ENCODE assay signal across 10 cellular contexts in genomic region chr11:105000167-105000566, GRCh38. TPM values are rescaled to one million over a fixed set of nuclear protein-coding genes. Genes with fewer than 3 reads are reported as not detected.
DNase-seq lines count a peak whose midpoint lies in the region; ATAC-seq, FAIRE-seq and TF ChIP-seq lines count a peak whose summit lies in the region.
"Had no signal": no experiment of that assay in that cellular context is flagged by ENCODE, and none has a peak within 500 bp of the region (broad histone marks: within the 10 kb centered on the region; RNA-seq: fewer than 3 reads in every experiment).

No MANE protein-coding gene starts in this region.

- CTCF ChIA-PET in SK-N-SH (lab: Yijun Ruan, JAX) (no interaction called here), GM12878 (lab: Yijun Ruan, JAX) (interaction anchor here (0.9 to 2.0 kb wide), 7 partner anchors 8 to 144 kb away, joined by 3 to 14 read pairs (median 3); partner anchors contain the start of gene CASP1)

- no peaks in the 10 kb centered on the region for H4K20me1 ChIP-seq in SK-N-SH (ENCODE audit: insufficient read depth)
- no peaks in the 10 kb centered on the region for H4K20me1 ChIP-seq in GM12878 (ENCODE audit: control insufficient read depth, insufficient read depth)

- POLR2A ChIA-PET in SK-N-SH (lab: Yijun Ruan, JAX) (no interaction called here), GM12878 (lab: Charles Lee) (no interaction called here)

- H2AFZ ChIP-seq in SK-N-SH (ENCODE audit: low read depth), result no peak overlapping the region
- H2AFZ ChIP-seq in GM12878 (ENCODE audit: control insufficient read depth, low read depth, low read length), result no peak overlapping the region

- TF ChIP-seq CTCF in SK-N-SH (IDR thresholded peaks at IDR 0.05), result peak; percentile 12; the same call in 1 of the 2 replicates
- peak; percentile 27 for TF ChIP-seq CTCF in HFF-Myc (IDR thresholded peaks at IDR 0.05; ENCODE audit: low read depth, low read length, missing control alignments)
- TF ChIP-seq CTCF in GM12878 (IDR thresholded peaks at IDR 0.05 in 2 of 3, conservative IDR thresholded peaks at IDR 0.05 in 1 of 3; ENCODE audit: control insufficient read depth in 2 of 3, extremely low read depth in 1 of 3, insufficient read depth in 1 of 3, low read depth in 3 of 3, low read length in 3 of 3), result no peak

- no peak for TF ChIP-seq POLR2A in GM12878 (IDR thresholded peaks at IDR 0.05; ENCODE audit: low read depth, low read length)

- H3K79me2 ChIP-seq in SK-N-SH (ENCODE audit: insufficient read depth), result no peaks in the 10 kb centered on the region
- no peaks in the 10 kb centered on the region for H3K79me2 ChIP-seq in GM12878 (ENCODE audit: control insufficient read depth, insufficient read depth, low read length)

- H3K4me3 ChIP-seq in SK-N-SH (ENCODE audit: low read depth in 2 of 2, low read length in 1 of 2) (no peak overlapping the region; a peak in 1 of 4 replicates), HFF-Myc (replicated peaks; ENCODE audit: low read depth, low read length) (no peak overlapping the region), GM12878 (no peak overlapping the region)
- H3K4me3 ChIP-seq: skin epidermis had no signal

- H3K36me3 ChIP-seq in SK-N-SH (replicated peaks in 1 of 2; ENCODE audit: control insufficient read depth in 1 of 2, insufficient read depth in 2 of 2, low read length in 1 of 2) (no peaks in the 10 kb centered on the region), GM12878 (ENCODE audit: control insufficient read depth in 2 of 2, insufficient read depth in 2 of 2, low read length in 1 of 2) (no peaks in the 10 kb centered on the region)

- no peaks in the 10 kb centered on the region for H3K9me2 ChIP-seq in SK-N-SH

- no peak overlapping the region for H3K4me2 ChIP-seq in SK-N-SH
- H3K4me2 ChIP-seq in GM12878 (ENCODE audit: control insufficient read depth, insufficient read depth), result no peak overlapping the region

- SMC1A ChIA-PET in GM12878 (lab: Charles Lee; ENCODE audit: uncharacterized antibody, unreplicated experiment), result interaction anchor here (1.0 kb wide), 1 partner anchor 32 kb away, joined by 4 read pairs; the partner anchor contains the start of gene CASP4

- WGBS in SK-N-SH (ENCODE audit: low lambda C conversion rate), result 86% methylated on average over 5 of the region's 5 CpGs
- WGBS in GM12878 (ENCODE audit: insufficient coverage, insufficient replicate concordance, low lambda C conversion rate, missing lambda C conversion rate), result 93% methylated on average over 5 of the region's 5 CpGs

- FAIRE-seq in GM12878 (lab: Jason Lieb, UNC) (no peak), frontal cortex (lab: Jason Lieb, UNC) (no peak)

- no peak for DNase-seq in SK-N-SH
- peak; percentile 33 for DNase-seq in HFF-Myc (ENCODE audit: extremely low read depth, low read depth)
- DNase-seq in GM12878 (ENCODE audit: low read depth, low spot score), result no peak
- DNase-seq in myocyte (ENCODE audit: low read depth), result peak; percentile 20
- no peak for DNase-seq in cardiac septum (ENCODE audit: low spot score)
- no peak for DNase-seq in frontal cortex (ENCODE audit: low spot score in 2 of 2)
- no peak for DNase-seq in KG1 (lab: John Stamatoyannopoulos, UW)

- BruUV-seq in GM12878 (replicated peaks; lab: Mats Ljungman, UMichigan), result no TSS peak

- in situ Hi-C loops in GM12878 (cut with MboI), result loop anchor here (10.0 kb wide), 1 partner anchor 385 kb away; no protein-coding TSS in a partner anchor

- no peaks in the 10 kb centered on the region for H3K9me3 ChIP-seq in SK-N-SH
- H3K9me3 ChIP-seq in GM12878 (replicated peaks; ENCODE audit: control insufficient read depth, insufficient read depth, low read length), result no peaks in the 10 kb centered on the region

- peaks cover 0 to 2% of the 10 kb centered on the region in 2 experiments; a peak in 1 of 4 replicates for H3K4me1 ChIP-seq in SK-N-SH (ENCODE audit: control insufficient read depth in 1 of 2, insufficient read depth in 2 of 2, low read depth in 1 of 2, low read length in 1 of 2)
- no peaks in the 10 kb centered on the region for H3K4me1 ChIP-seq in GM12878 (ENCODE audit: control insufficient read depth, insufficient read depth, low read length)

- H3K9ac ChIP-seq in SK-N-SH (no peak overlapping the region), GM12878 (ENCODE audit: control insufficient read depth, insufficient read depth, low read length) (no peak overlapping the region)

- H3K27me3 ChIP-seq in SK-N-SH (ENCODE audit: insufficient read depth) (no peaks in the 10 kb centered on the region), GM12878 (replicated peaks in 1 of 2; ENCODE audit: control insufficient read depth in 2 of 2, insufficient read depth in 2 of 2, low read length in 1 of 2) (no peaks in the 10 kb centered on the region)

- no peak for TF ChIP-seq EP300 in SK-N-SH (IDR thresholded peaks at IDR 0.05; ENCODE audit: borderline replicate concordance in 1 of 2, low read depth in 1 of 2, low read length in 1 of 2)
- no peak for TF ChIP-seq EP300 in GM12878 (IDR thresholded peaks at IDR 0.05; ENCODE audit: borderline replicate concordance in 1 of 2, control insufficient read depth in 1 of 2, low read depth in 2 of 2, low read length in 2 of 2)

- no peak overlapping the region for H3K27ac ChIP-seq in SK-N-SH (ENCODE audit: low read depth in 2 of 2, low read length in 1 of 2)
- H3K27ac ChIP-seq in GM12878 (ENCODE audit: control insufficient read depth, insufficient read depth), result no peak overlapping the region
- H3K27ac ChIP-seq: skin epidermis had no signal

- ATAC-seq in SK-N-SH treated with all-trans-retinoic acid at 6 μM for 48 hours, result no peak
- ATAC-seq in GM12878, result peak; percentile 72

- intact Hi-C loops in GM12878 (cut with micrococcal nuclease; ENCODE audit: unreplicated experiment) (loop anchor here (5.0 kb wide), 1 partner anchor 53 kb away; no protein-coding TSS in a partner anchor), cardiac septum (cut with DNase I) (no loop called here)

- no peaks in the 10 kb centered on the region for H3F3A ChIP-seq in SK-N-SH (replicated peaks; ENCODE audit: insufficient read depth)

- RAD21 ChIA-PET in GM12878 (lab: Charles Lee; ENCODE audit: unreplicated experiment), result interaction anchor here (1.0 kb wide), 1 partner anchor 177 kb away, joined by 3 read pairs; no protein-coding TSS in a partner anchor

- no peak for TF ChIP-seq RAD21 in SK-N-SH (IDR thresholded peaks at IDR 0.05; ENCODE audit: low read length)
- no peak for TF ChIP-seq RAD21 in GM12878 (IDR thresholded peaks at IDR 0.05; ENCODE audit: insufficient read depth, low read depth, low read length)

RNA-seq across cellular contexts. Expression of gene CASP5, which starts 22.8 kb away (rescaled TPM):
- polyA plus RNA-seq in SK-N-SH (2012; rRNA removed), result not detected in 2 replicates
- polyA plus RNA-seq in SK-N-SH (2012; cell fraction: cytosol; rRNA removed), result not detected in 2 replicates
- polyA plus RNA-seq in SK-N-SH (2012; cell fraction: nucleus; rRNA removed), result not detected in 2 replicates
- not detected in 2 replicates for total RNA-seq in GM12878 (2013; cell fraction: nucleolus; rRNA removed)
- total RNA-seq in GM12878 (2014; rRNA removed), result not detected in 2 replicates
- not detected in 2 replicates for total RNA-seq in GM12878 (2014; rRNA removed; fragmentation: Illumina TruSeq; extraction: Trizol)
- total RNA-seq in GM12878 (2021), result not detected in 2 replicates
- polyA plus RNA-seq in GM12878 (2011; ENCODE audit: low read depth), result not detected
- not detected in 2 replicates for polyA plus RNA-seq in GM12878 (2011; rRNA removed)
- polyA plus RNA-seq in GM12878 (2011; cell fraction: cytosol; rRNA removed), result not detected in 2 replicates
- 0.12 TPM in 1 of 2 replicates, not detected in the other for polyA plus RNA-seq in GM12878 (2011; cell fraction: nucleus; rRNA removed)
- polyA plus RNA-seq in GM12878 (2012), result not detected in 2 replicates
- not detected in 2 replicates for polyA plus RNA-seq in GM12878 (2014; fragmentation: Illumina TruSeq; extraction: Trizol)
- not detected for polyA plus RNA-seq in GM12878 (2014; fragmentation: Nextera tagmentation; extraction: Ambion mirVana)
- not detected in 2 replicates for polyA plus RNA-seq in GM12878 (2014; rRNA removed)
- polyA plus RNA-seq in GM12878 (2016; fragmentation: Nextera tagmentation; extraction: Ambion mirVana), result not detected
- not detected in 2 replicates for polyA minus RNA-seq in GM12878 (2011; rRNA and poly(A)+ RNA removed)
- not detected in 2 replicates for polyA minus RNA-seq in GM12878 (2011; cell fraction: cytosol; rRNA and poly(A)+ RNA removed)
- not detected in 2 replicates for polyA minus RNA-seq in GM12878 (2011; cell fraction: nucleus; rRNA and poly(A)+ RNA removed)
- total RNA-seq in myocyte, result not detected in 2 replicates
- polyA plus RNA-seq in myocyte (2012), result 0.08 TPM
- total RNA-seq in cardiac septum, result not detected
- not detected for total RNA-seq in frontal cortex
- total RNA-seq: OCI-LY7 had no signal

RNA-seq across cellular contexts. Expression of gene CASP4, which starts 31.8 kb away (rescaled TPM):
- polyA plus RNA-seq in SK-N-SH (2012; rRNA removed) (9.1 and 13.6 TPM in 2 replicates), GM12878 (2011; rRNA removed) (85.7 and 96.8 TPM in 2 replicates), GM12878 (2014; fragmentation: Illumina TruSeq; extraction: Trizol) (113 and 130 TPM in 2 replicates), GM12878 (2014; fragmentation: Nextera tagmentation; extraction: Ambion mirVana) (10 to 100 TPM; 48.9 to 59.6 TPM), GM12878 (2014; rRNA removed) (47.5 and 49.3 TPM in 2 replicates), GM12878 (2016; fragmentation: Nextera tagmentation; extraction: Ambion mirVana) (10 to 100 TPM; 25.3 to 26.6 TPM)
- 11.3 and 12.8 TPM in 2 replicates for polyA plus RNA-seq in SK-N-SH (2012; cell fraction: cytosol; rRNA removed)
- polyA plus RNA-seq in SK-N-SH (2012; cell fraction: nucleus; rRNA removed), result 5.2 and 8.4 TPM in 2 replicates
- total RNA-seq in GM12878 (2013; cell fraction: nucleolus; rRNA removed), result 53.1 and 108 TPM in 2 replicates
- total RNA-seq in GM12878 (2014; rRNA removed) (50.7 and 57.1 TPM in 2 replicates), GM12878 (2014; rRNA removed; fragmentation: Illumina TruSeq; extraction: Trizol) (75.7 and 80.1 TPM in 2 replicates), GM12878 (2021) (37.1 and 41.9 TPM in 2 replicates), myocyte (54.0 and 59.5 TPM in 2 replicates), cardiac septum (17.1 TPM), frontal cortex (2.9 TPM)
- polyA plus RNA-seq in GM12878 (2011; ENCODE audit: low read depth), result 49.1 TPM
- 55.2 and 66.4 TPM in 2 replicates for polyA plus RNA-seq in GM12878 (2011; cell fraction: cytosol; rRNA removed)
- polyA plus RNA-seq in GM12878 (2011; cell fraction: nucleus; rRNA removed), result 40.0 and 44.4 TPM in 2 replicates
- polyA plus RNA-seq in GM12878 (2012), result 60.7 and 64.7 TPM in 2 replicates
- 61.6 and 63.2 TPM in 2 replicates for polyA minus RNA-seq in GM12878 (2011; rRNA and poly(A)+ RNA removed)
- polyA minus RNA-seq in GM12878 (2011; cell fraction: cytosol; rRNA and poly(A)+ RNA removed), result 15.0 and 15.9 TPM in 2 replicates
- polyA minus RNA-seq in GM12878 (2011; cell fraction: nucleus; rRNA and poly(A)+ RNA removed), result 13.2 and 14.8 TPM in 2 replicates
- polyA plus RNA-seq in myocyte (2012), result 36.2 TPM

RNA-seq across cellular contexts. Expression of gene CASP1, which starts 34.8 kb away (rescaled TPM):
- polyA plus RNA-seq in SK-N-SH (2012; rRNA removed), result 0.06 TPM in 1 of 2 replicates, not detected in the other
- 0.03 and 0.04 TPM in 2 replicates for polyA plus RNA-seq in SK-N-SH (2012; cell fraction: cytosol; rRNA removed)
- 0.05 TPM in 1 of 2 replicates, not detected in the other for polyA plus RNA-seq in SK-N-SH (2012; cell fraction: nucleus; rRNA removed)
- 49.1 and 56.5 TPM in 2 replicates for total RNA-seq in GM12878 (2013; cell fraction: nucleolus; rRNA removed)
- total RNA-seq in GM12878 (2014; rRNA removed), result 9.0 and 12.9 TPM in 2 replicates
- 12.0 and 12.5 TPM in 2 replicates for total RNA-seq in GM12878 (2014; rRNA removed; fragmentation: Illumina TruSeq; extraction: Trizol)
- 11.1 and 12.9 TPM in 2 replicates for total RNA-seq in GM12878 (2021)
- polyA plus RNA-seq in GM12878 (2011; ENCODE audit: low read depth), result 20.1 TPM
- 39.7 and 54.2 TPM in 2 replicates for polyA plus RNA-seq in GM12878 (2011; rRNA removed)
- polyA plus RNA-seq in GM12878 (2011; cell fraction: cytosol; rRNA removed), result 17.3 and 20.0 TPM in 2 replicates
- polyA plus RNA-seq in GM12878 (2011; cell fraction: nucleus; rRNA removed), result 18.3 and 18.6 TPM in 2 replicates
- polyA plus RNA-seq in GM12878 (2012), result 24.6 and 28.0 TPM in 2 replicates
- 14.7 and 17.8 TPM in 2 replicates for polyA plus RNA-seq in GM12878 (2014; fragmentation: Illumina TruSeq; extraction: Trizol)
- 10 to 100 TPM; 23.4 to 27.2 TPM for polyA plus RNA-seq in GM12878 (2014; fragmentation: Nextera tagmentation; extraction: Ambion mirVana)
- 13.9 and 18.0 TPM in 2 replicates for polyA plus RNA-seq in GM12878 (2014; rRNA removed)
- 10 to 100 TPM; 16.9 to 17.3 TPM for polyA plus RNA-seq in GM12878 (2016; fragmentation: Nextera tagmentation; extraction: Ambion mirVana)
- polyA minus RNA-seq in GM12878 (2011; rRNA and poly(A)+ RNA removed), result 14.6 and 26.8 TPM in 2 replicates
- polyA minus RNA-seq in GM12878 (2011; cell fraction: cytosol; rRNA and poly(A)+ RNA removed), result 8.8 and 9.1 TPM in 2 replicates
- 10.6 and 12.2 TPM in 2 replicates for polyA minus RNA-seq in GM12878 (2011; cell fraction: nucleus; rRNA and poly(A)+ RNA removed)
- 2.2 and 2.9 TPM in 2 replicates for total RNA-seq in myocyte
- 2.9 TPM for polyA plus RNA-seq in myocyte (2012)
- total RNA-seq in cardiac septum, result 7.1 TPM
- 2.9 TPM for total RNA-seq in frontal cortex

RNA-seq across cellular contexts. Expression of gene CARD16, which starts 45.0 kb away (rescaled TPM):
- not detected in 2 replicates for polyA plus RNA-seq in SK-N-SH (2012; rRNA removed)
- polyA plus RNA-seq in SK-N-SH (2012; cell fraction: cytosol; rRNA removed), result 0.12 TPM in 1 of 2 replicates, not detected in the other
- polyA plus RNA-seq in SK-N-SH (2012; cell fraction: nucleus; rRNA removed), result not detected in 2 replicates
- total RNA-seq in GM12878 (2013; cell fraction: nucleolus; rRNA removed), result 18.0 and 24.7 TPM in 2 replicates
- 11.8 and 13.8 TPM in 2 replicates for total RNA-seq in GM12878 (2014; rRNA removed)
- 17.1 and 19.9 TPM in 2 replicates for total RNA-seq in GM12878 (2014; rRNA removed; fragmentation: Illumina TruSeq; extraction: Trizol)
- 13.5 and 15.1 TPM in 2 replicates for total RNA-seq in GM12878 (2021)
- 87.6 TPM for polyA plus RNA-seq in GM12878 (2011; ENCODE audit: low read depth)
- 22.2 and 31.3 TPM in 2 replicates for polyA plus RNA-seq in GM12878 (2011; rRNA removed)
- 9.1 and 15.0 TPM in 2 replicates for polyA plus RNA-seq in GM12878 (2011; cell fraction: cytosol; rRNA removed)
- polyA plus RNA-seq in GM12878 (2011; cell fraction: nucleus; rRNA removed), result 6.9 and 8.1 TPM in 2 replicates
- 18.0 and 22.2 TPM in 2 replicates for polyA plus RNA-seq in GM12878 (2012)
- 25.3 and 29.6 TPM in 2 replicates for polyA plus RNA-seq in GM12878 (2014; fragmentation: Illumina TruSeq; extraction: Trizol)
- polyA plus RNA-seq in GM12878 (2014; fragmentation: Nextera tagmentation; extraction: Ambion mirVana), result 10 to 100 TPM; 75.8 to 76.3 TPM
- polyA plus RNA-seq in GM12878 (2014; rRNA removed), result 20.1 and 25.7 TPM in 2 replicates
- polyA plus RNA-seq in GM12878 (2016; fragmentation: Nextera tagmentation; extraction: Ambion mirVana), result 10 to 100 TPM; 29.9 to 30.3 TPM
- polyA minus RNA-seq in GM12878 (2011; rRNA and poly(A)+ RNA removed), result 6.1 and 12.3 TPM in 2 replicates
- polyA minus RNA-seq in GM12878 (2011; cell fraction: cytosol; rRNA and poly(A)+ RNA removed), result 2.0 and 3.7 TPM in 2 replicates
- polyA minus RNA-seq in GM12878 (2011; cell fraction: nucleus; rRNA and poly(A)+ RNA removed), result 10.7 and 10.9 TPM in 2 replicates
- total RNA-seq in myocyte, result not detected in 2 replicates
- not detected for polyA plus RNA-seq in myocyte (2012)
- 6.6 TPM for total RNA-seq in cardiac septum
- not detected for total RNA-seq in frontal cortex

Comparison
In these comparisons a context has a peak if more than half of its experiments do, and no peak if none do; other contexts are left out.
1. DNase-seq: peak in HFF-Myc (single experiment) and myocyte (single experiment); none in SK-N-SH (single experiment), GM12878 (single experiment), cardiac septum (single experiment), frontal cortex (0 of 2) and KG1 (single experiment).
2. CTCF ChIP-seq: peak in SK-N-SH (single experiment) and HFF-Myc (single experiment); none in GM12878 (0 of 3).
3. Of the 26 proteins assayed by ChIP-seq in both GM12878 and SK-N-SH: peak only in GM12878: none; only in SK-N-SH: CTCF; in both: none; in neither: 25.